ENCODE assay signal across 8 cellular contexts in genomic region chr2:186427017-186427350, GRCh38.
A peak's percentile ranks its signal among the peaks of the same experiment; 100 is the strongest.
DNase-seq lines count a peak whose midpoint lies in the region; ATAC-seq and TF ChIP-seq lines count a peak whose summit lies in the region.
"Not testable (repeated sequence)": the region's sequence is repeated elsewhere in the genome, so short reads cannot be mapped to it uniquely, and the experiment has no call there.

No MANE protein-coding gene starts in this region.

- peaks cover 12% of the 10 kb centered on the region for H3K4me1 ChIP-seq in DND-41 (ENCODE audit: insufficient read depth, low read length)

- not testable (repeated sequence) for H3K27ac ChIP-seq in DND-41 (ENCODE audit: low read length)

- not testable (repeated sequence) for DNase-seq in DND-41

- not testable (repeated sequence) for H3K9me3 ChIP-seq in DND-41 (ENCODE audit: insufficient read depth, low read length, severe bottlenecking)

- H2AFZ ChIP-seq in DND-41 (ENCODE audit: low read depth, low read length): not testable (repeated sequence)

- not testable (repeated sequence) for H3K27me3 ChIP-seq in DND-41 (ENCODE audit: insufficient read depth, low read length, poor library complexity)

- H3K9ac ChIP-seq in DND-41 (ENCODE audit: low read depth, low read length): not testable (repeated sequence)

- TF ChIP-seq CTCF in DND-41 (IDR thresholded peaks at IDR 0.05; ENCODE audit: borderline replicate concordance, extremely low read depth, low read length, poor library complexity, severe bottlenecking): not testable (repeated sequence)

- H3K36me3 ChIP-seq in DND-41 (ENCODE audit: insufficient read depth, low read length): not testable (repeated sequence)

- not testable (repeated sequence) for H3K79me2 ChIP-seq in DND-41 (ENCODE audit: insufficient read depth, low read length)

- H3K4me3 ChIP-seq in DND-41 (ENCODE audit: low read depth in 1 of 2, low read length in 2 of 2): not testable (repeated sequence)

- not testable (repeated sequence) for H3K4me2 ChIP-seq in DND-41 (ENCODE audit: insufficient read depth, low read length)

- not testable (repeated sequence) for H4K20me1 ChIP-seq in DND-41 (ENCODE audit: insufficient read depth, low read length)

- ATAC-seq in DND-41 (ENCODE audit: insufficient read depth, low read depth): peak; percentile 37; the same call in 1 of the 3 replicates
- peak; percentile 28 for ATAC-seq in GM18870 (IDR thresholded peaks at IDR 0.05; ENCODE audit: unreplicated experiment)
- peak; percentile 35 for ATAC-seq in GM19438 (IDR thresholded peaks at IDR 0.05; ENCODE audit: low read depth, unreplicated experiment)
- ATAC-seq in GM21528 (IDR thresholded peaks at IDR 0.05; ENCODE audit: low FRiP score, unreplicated experiment): peak; percentile 37
- peak; percentile 52 for ATAC-seq in HG02759 (IDR thresholded peaks at IDR 0.05; ENCODE audit: unreplicated experiment)
- ATAC-seq in HG03039 (IDR thresholded peaks at IDR 0.05; ENCODE audit: unreplicated experiment): peak; percentile 24
- peak; percentile 43 for ATAC-seq in HG03342 (IDR thresholded peaks at IDR 0.05; ENCODE audit: unreplicated experiment)
- ATAC-seq in HG03575 (IDR thresholded peaks at IDR 0.05; ENCODE audit: extremely low read depth, insufficient number of reproducible peaks, low FRiP score, unreplicated experiment): peak; percentile 17
